In genomic region chr14:38210587-38211257, GRCh38 we compare ENCODE assay signal across 10 cellular contexts. TPM values are rescaled to one million over a fixed set of nuclear protein-coding genes. Genes with fewer than 3 reads are reported as not detected.
DNase-seq lines count a peak whose midpoint lies in the region; ATAC-seq and TF ChIP-seq lines count a peak whose summit lies in the region.
"Had no signal": no experiment of that assay in that cellular context is flagged by ENCODE, and none has a peak within 500 bp of the region (broad histone marks: within the 10 kb centered on the region; RNA-seq: fewer than 3 reads in every experiment).

No MANE protein-coding gene starts in this region.

- TF ChIP-seq POLR2A in sigmoid colon (IDR thresholded peaks at IDR 0.05): no peak

- H3K36me3 ChIP-seq in iPS-18a (ENCODE audit: control insufficient read depth, low read depth, low read length) (no peaks in the 10 kb centered on the region), sigmoid colon (no peaks in the 10 kb centered on the region)

- H3K4me3 ChIP-seq in astrocyte of the cerebellum (ENCODE audit: low read depth, low read length) (peak overlapping the region; percentile 41), iPS-18a (ENCODE audit: low read length) (peak overlapping the region; percentile 17), sigmoid colon (peak overlapping the region in 3 of 4 donors; percentile 18 to 32 (median 25))

- H3K9me3 ChIP-seq in iPS-18a (ENCODE audit: control insufficient read depth, low read depth, low read length) (no peaks in the 10 kb centered on the region), sigmoid colon (peaks cover 2 to 4% (median 3%) of the 10 kb centered on the region in 4 donors)

- H3K9me3 Mint-ChIP-seq in effector memory CD8-positive, alpha-beta T cell: peaks cover 2 to 5% of the 10 kb centered on the region in 2 donors

- H3K27ac ChIP-seq in iPS-18a (ENCODE audit: low read length) (no peak overlapping the region), sigmoid colon (no peak overlapping the region)

- H3K27ac Mint-ChIP-seq in effector memory CD8-positive, alpha-beta T cell: no peak overlapping the region

- TF ChIP-seq CTCF in astrocyte of the cerebellum (IDR thresholded peaks at IDR 0.05; ENCODE audit: low read depth, low read length, missing control alignments) (peak; percentile 54), sigmoid colon (IDR thresholded peaks at IDR 0.05) (no peak)

- in situ Hi-C loops in astrocyte of the cerebellum (cut with HindIII; ENCODE audit: low sequenced_read_pairs): no loop called here

- DNase-seq in EL (peak; percentile 74), astrocyte of the cerebellum (ENCODE audit: low read depth) (no peak), sigmoid colon (no peak), NCI-H128 (lab: John Stamatoyannopoulos, UW; ENCODE audit: unreplicated experiment) (no peak), OCI-M1 (lab: John Stamatoyannopoulos, UW) (no peak)
- DNase-seq in effector memory CD8-positive, alpha-beta T cell: no peak
- DNase-seq: activated CD4-positive, CD25-positive, alpha-beta regulatory T cell; NCI-H2081 had no signal

- no peak overlapping the region for H3K9ac ChIP-seq in iPS-18a (ENCODE audit: low read length)

- peaks cover 4 to 10% of the 10 kb centered on the region in 2 donors for H3K4me1 Mint-ChIP-seq in effector memory CD8-positive, alpha-beta T cell (ENCODE audit: low read depth in 2 of 2)

- no peaks in the 10 kb centered on the region for H3K36me3 Mint-ChIP-seq in effector memory CD8-positive, alpha-beta T cell (ENCODE audit: insufficient read depth)

- 12 to 69% methylated on average over 33 of the region's 33 CpGs for WGBS in sigmoid colon, 2 donors

- H3K4me1 ChIP-seq in iPS-18a (ENCODE audit: control insufficient read depth, low read depth, low read length): peaks cover 8% of the 10 kb centered on the region
- peaks cover 0 to 30% (median 16%) of the 10 kb centered on the region in 4 donors for H3K4me1 ChIP-seq in sigmoid colon

- H3K27me3 ChIP-seq in iPS-18a (ENCODE audit: control insufficient read depth, insufficient read depth, low read length) (peaks cover 98% of the 10 kb centered on the region), sigmoid colon (peaks cover 8 to 69% (median 42%) of the 10 kb centered on the region in 3 donors)

- intact Hi-C loops in sigmoid colon (cut with DNase I): no loop called here

- H3K27me3 Mint-ChIP-seq in effector memory CD8-positive, alpha-beta T cell: peaks cover 60 to 62% of the 10 kb centered on the region in 2 donors

- no peak overlapping the region for H3K4me3 Mint-ChIP-seq in effector memory CD8-positive, alpha-beta T cell

- ATAC-seq in GM18870 (IDR thresholded peaks at IDR 0.05; ENCODE audit: unreplicated experiment): no peak
- no peak for ATAC-seq in effector memory CD8-positive, alpha-beta T cell (replicated peaks)

- TF ChIP-seq EP300 in sigmoid colon (IDR thresholded peaks at IDR 0.05): no peak

RNA-seq across cellular contexts. Expression of gene SSTR1, which starts 3.0 kb away (rescaled TPM):
- total RNA-seq in sigmoid colon: 1 to 10 TPM in 1 of 4 donors, under 1 TPM in 3; under 0.01 to 1.7 (median 0.22) TPM
- polyA plus RNA-seq in sigmoid colon: 1 to 10 TPM; 2.1 to 3.0 (median 2.2) TPM

RNA-seq across cellular contexts. Expression of gene CLEC14A, which starts 45.2 kb away (rescaled TPM):
- 10 to 100 TPM in 3 of 4 donors, 1 to 10 TPM in 1; 9.5 to 18.3 (median 13.5) TPM for total RNA-seq in sigmoid colon
- polyA plus RNA-seq in sigmoid colon: 10 to 100 TPM in 1 of 3 donors, 1 to 10 TPM in 1, under 1 TPM in 1; 0.60 to 12.2 (median 1.2) TPM
